36 cellular contexts compared by ENCODE assay signal in the genomic region with DNA sequence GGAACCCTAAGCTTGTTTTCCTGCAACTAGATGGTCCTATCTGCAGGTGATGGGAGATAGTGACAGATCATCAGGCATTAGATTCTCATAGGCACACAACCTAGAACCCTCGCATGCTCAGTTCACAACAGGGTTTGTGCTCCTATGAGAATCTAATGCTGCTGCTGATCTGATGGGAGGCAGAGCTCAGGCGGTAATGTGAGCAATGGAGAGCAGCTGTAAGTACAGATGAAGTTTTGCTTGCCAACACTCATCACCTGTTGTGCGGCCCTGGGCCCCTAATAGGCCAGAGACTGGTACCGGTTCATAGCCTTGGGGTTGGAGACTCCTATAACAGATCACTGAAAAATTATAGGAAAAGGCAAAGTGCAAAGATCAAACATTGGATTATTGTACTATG.
"Had no signal": no experiment of that assay in that cellular context is flagged by ENCODE, and none has a peak within 500 bp of the region (broad histone marks: within the 10 kb centered on the region; RNA-seq: fewer than 3 reads in every experiment).

No MANE protein-coding gene starts in this region.

- H3K27me3 Mint-ChIP-seq: activated naive CD4-positive, alpha-beta T cell treated with anti-CD3 and anti-CD28 coated beads, Interleukin-2, amount 10 ng/mL, durations not matched to agents 7 days and 5 days; activated naive CD4-positive, alpha-beta T cell treated with anti-CD3 and anti-CD28 coated beads, Interleukin-2, amount 50 U/mL, for 24 hours; activated naive CD8-positive, alpha-beta T cell; activated naive CD8-positive, alpha-beta T cell treated with anti-CD3 and anti-CD28 coated beads for 36 hours; activated naive CD8-positive, alpha-beta T cell treated with anti-CD3 and anti-CD28 coated beads, Interleukin-2, amount 50 U/mL, for 24 hours; activated T-helper 17 cell treated with anti-CD3 and anti-CD28 coated beads, Interleukin-2, amount 50 U/mL, for 72 hours; brain; central memory CD8-positive, alpha-beta T cell had no signal

- H3K36me3 Mint-ChIP-seq: activated naive CD4-positive, alpha-beta T cell treated with anti-CD3 and anti-CD28 coated beads, Interleukin-2, amount 10 ng/mL, durations not matched to agents 7 days and 5 days; activated naive CD4-positive, alpha-beta T cell treated with anti-CD3 and anti-CD28 coated beads, Interleukin-2, amount 50 U/mL, for 24 hours; activated naive CD4-positive, alpha-beta T cell treated with anti-CD3 and anti-CD28 coated beads, Interleukin-2, amount 50 U/mL, for 72 hours; activated naive CD8-positive, alpha-beta T cell; activated naive CD8-positive, alpha-beta T cell treated with anti-CD3 and anti-CD28 coated beads for 36 hours; activated naive CD8-positive, alpha-beta T cell treated with anti-CD3 and anti-CD28 coated beads, Interleukin-2, amount 10 ng/mL, durations not matched to agents 7 days and 5 days; brain had no signal

- H3K4me3 Mint-ChIP-seq: activated naive CD4-positive, alpha-beta T cell treated with anti-CD3 and anti-CD28 coated beads for 36 hours; activated naive CD4-positive, alpha-beta T cell treated with anti-CD3 and anti-CD28 coated beads, Interleukin-2, amount 10 ng/mL, durations not matched to agents 7 days and 5 days; activated naive CD4-positive, alpha-beta T cell treated with anti-CD3 and anti-CD28 coated beads, Interleukin-2, amount 50 U/mL, for 24 hours; activated naive CD8-positive, alpha-beta T cell; activated naive CD8-positive, alpha-beta T cell treated with anti-CD3 and anti-CD28 coated beads for 36 hours; activated naive CD8-positive, alpha-beta T cell treated with anti-CD3 and anti-CD28 coated beads, Interleukin-2, amount 10 ng/mL, durations not matched to agents 7 days and 5 days; activated naive CD8-positive, alpha-beta T cell treated with anti-CD3 and anti-CD28 coated beads, Interleukin-2, amount 50 U/mL, for 24 hours; activated T-cell treated with anti-CD3 and anti-CD28 coated beads, Interleukin-2, amount 50 U/mL, for 4 hours; activated T-cell treated with anti-CD3 and anti-CD28 coated beads, Interleukin-2, amount 50 U/mL, for 72 hours; activated T-helper 1 cell treated with anti-CD3 and anti-CD28 coated beads, Interleukin-12 subunit alpha, Interleukin-12 subunit beta, Interleukin-2, Interleukin-4 antibody, amounts not matched to agents 30 ng/mL and 10 ng/mL and 1 ng/mL, durations not matched to agents 14 hours and 24 hours and 36 hours; activated T-helper 17 cell treated with anti-CD3 and anti-CD28 coated beads, Interleukin-2, amount 50 U/mL, for 72 hours; brain; central memory CD8-positive, alpha-beta T cell had no signal

- DNase-seq: activated effector memory CD4-positive, alpha-beta T cell treated with anti-CD3 and anti-CD28 coated beads, Interleukin-2, amount 50 U/mL, for 16 hours; activated effector memory CD4-positive, alpha-beta T cell treated with Interleukin-2 at 50 U/mL for 16 hours; activated gamma-delta T cell; activated gamma-delta T cell treated with Interleukin-2 at 50 U/mL for 16 hours; activated naive CD4-positive, alpha-beta T cell; activated naive CD4-positive, alpha-beta T cell treated with anti-CD3 and anti-CD28 coated beads for 36 hours; activated naive CD4-positive, alpha-beta T cell treated with anti-CD3 and anti-CD28 coated beads, Interleukin-2, amount 10 ng/mL, durations not matched to agents 7 days and 5 days; activated naive CD4-positive, alpha-beta T cell treated with anti-CD3 and anti-CD28 coated beads, Interleukin-2, amount 50 U/mL, for 16 hours; activated naive CD4-positive, alpha-beta T cell treated with Interleukin-2 at 50 U/mL for 16 hours; activated naive CD8-positive, alpha-beta T cell treated with anti-CD3 and anti-CD28 coated beads for 36 hours; activated naive CD8-positive, alpha-beta T cell treated with anti-CD3 and anti-CD28 coated beads, Interleukin-2, amount 10 ng/mL, durations not matched to agents 7 days and 5 days; activated naive CD8-positive, alpha-beta T cell treated with anti-CD3 and anti-CD28 coated beads, Interleukin-2, amount 50 U/mL, for 24 hours; activated T-cell treated with anti-CD3 and anti-CD28 coated beads, Interleukin-2, amount 50 U/mL, for 4 hours; activated T-cell treated with anti-CD3 and anti-CD28 coated beads, Interleukin-2, amount 50 U/mL, for 48 hours; activated T-cell treated with anti-CD3 and anti-CD28 coated beads, Interleukin-2, amount 50 U/mL, for 72 hours; adrenal gland; amniotic stem cell; amygdala; anterior cingulate cortex; aorta; body of pancreas; brain microvascular endothelial cell; caudate nucleus; central memory CD4-positive, alpha-beta T cell; cerebellar nuclear complex had no signal

- H3K4me1 Mint-ChIP-seq: activated naive CD4-positive, alpha-beta T cell treated with anti-CD3 and anti-CD28 coated beads, Interleukin-2, amount 10 ng/mL, durations not matched to agents 7 days and 5 days; activated naive CD4-positive, alpha-beta T cell treated with anti-CD3 and anti-CD28 coated beads, Interleukin-2, amount 50 U/mL, for 24 hours; activated naive CD8-positive, alpha-beta T cell treated with anti-CD3 and anti-CD28 coated beads, Interleukin-2, amount 10 ng/mL, durations not matched to agents 7 days and 5 days; activated naive CD8-positive, alpha-beta T cell treated with anti-CD3 and anti-CD28 coated beads, Interleukin-2, amount 50 U/mL, for 24 hours; activated T-helper 17 cell treated with anti-CD3 and anti-CD28 coated beads, Interleukin-2, amount 50 U/mL, for 72 hours; central memory CD8-positive, alpha-beta T cell had no signal

- H3K9me3 Mint-ChIP-seq: activated naive CD4-positive, alpha-beta T cell treated with anti-CD3 and anti-CD28 coated beads for 36 hours; activated naive CD4-positive, alpha-beta T cell treated with anti-CD3 and anti-CD28 coated beads, Interleukin-2, amount 10 ng/mL, durations not matched to agents 7 days and 5 days; activated naive CD4-positive, alpha-beta T cell treated with anti-CD3 and anti-CD28 coated beads, Interleukin-2, amount 50 U/mL, for 72 hours; activated naive CD8-positive, alpha-beta T cell treated with anti-CD3 and anti-CD28 coated beads for 36 hours; activated naive CD8-positive, alpha-beta T cell treated with anti-CD3 and anti-CD28 coated beads, Interleukin-2, amount 10 ng/mL, durations not matched to agents 7 days and 5 days; activated naive CD8-positive, alpha-beta T cell treated with anti-CD3 and anti-CD28 coated beads, Interleukin-2, amount 50 U/mL, for 24 hours; activated T-cell treated with anti-CD3 and anti-CD28 coated beads, Interleukin-2, amount 50 U/mL, for 72 hours; activated T-helper 1 cell treated with anti-CD3 and anti-CD28 coated beads, Interleukin-12 subunit alpha, Interleukin-12 subunit beta, Interleukin-2, Interleukin-4 antibody, amounts not matched to agents 30 ng/mL and 10 ng/mL and 1 ng/mL, durations not matched to agents 14 hours and 24 hours and 36 hours; activated T-helper 17 cell treated with anti-CD3 and anti-CD28 coated beads, Interleukin-2, amount 50 U/mL, for 72 hours; activated T-helper 2 cell treated with anti-CD3 and anti-CD28 coated beads, Interferon-gamma antibody, Interleukin-2, Interleukin-4, amounts not matched to agents 10 μg/mL and 5 μg/mL and 100 μg/mL, durations not matched to agents 14 hours and 24 hours and 36 hours; brain had no signal

- H3K9me3 ChIP-seq: adrenal gland, ascending aorta, body of pancreas, breast epithelium had no signal

- H3K27ac ChIP-seq: adrenal gland, ascending aorta, body of pancreas, brain microvascular endothelial cell, breast epithelium, cardiac muscle cell had no signal

- H3K27ac Mint-ChIP-seq: activated naive CD4-positive, alpha-beta T cell treated with anti-CD3 and anti-CD28 coated beads for 36 hours; activated naive CD4-positive, alpha-beta T cell treated with anti-CD3 and anti-CD28 coated beads, Interleukin-2, amount 10 ng/mL, durations not matched to agents 7 days and 5 days; activated naive CD4-positive, alpha-beta T cell treated with anti-CD3 and anti-CD28 coated beads, Interleukin-2, amount 50 U/mL, for 24 hours; activated naive CD4-positive, alpha-beta T cell treated with anti-CD3 and anti-CD28 coated beads, Interleukin-2, amount 50 U/mL, for 72 hours; activated naive CD8-positive, alpha-beta T cell; activated naive CD8-positive, alpha-beta T cell treated with anti-CD3 and anti-CD28 coated beads for 36 hours; activated naive CD8-positive, alpha-beta T cell treated with anti-CD3 and anti-CD28 coated beads, Interleukin-2, amount 10 ng/mL, durations not matched to agents 7 days and 5 days; activated naive CD8-positive, alpha-beta T cell treated with anti-CD3 and anti-CD28 coated beads, Interleukin-2, amount 50 U/mL, for 24 hours; activated T-cell treated with anti-CD3 and anti-CD28 coated beads, Interleukin-2, amount 50 U/mL, for 72 hours; activated T-helper 1 cell treated with anti-CD3 and anti-CD28 coated beads, Interleukin-12 subunit alpha, Interleukin-12 subunit beta, Interleukin-2, Interleukin-4 antibody, amounts not matched to agents 30 ng/mL and 10 ng/mL and 1 ng/mL, durations not matched to agents 14 hours and 24 hours and 36 hours; activated T-helper 17 cell treated with anti-CD3 and anti-CD28 coated beads, Interleukin-2, amount 50 U/mL, for 72 hours; activated T-helper 2 cell treated with anti-CD3 and anti-CD28 coated beads, Interferon-gamma antibody, Interleukin-2, Interleukin-4, amounts not matched to agents 10 μg/mL and 5 μg/mL and 100 μg/mL, durations not matched to agents 14 hours and 24 hours and 36 hours; brain had no signal

- H3K4me3 ChIP-seq: adrenal gland, ascending aorta, body of pancreas, breast epithelium, cardiac muscle cell had no signal

- H3K36me3 ChIP-seq: adrenal gland, ascending aorta, brain microvascular endothelial cell, breast epithelium, cardiac muscle cell had no signal

- H3K4me1 ChIP-seq: adrenal gland, ascending aorta, body of pancreas, breast epithelium had no signal
